In genomic region chrX:150365051-150365952, GRCh38 we compare ENCODE assay signal across 8 cellular contexts. TPM values are rescaled to one million over a fixed set of nuclear protein-coding genes. Genes with fewer than 3 reads are reported as not detected.
A peak's percentile ranks its signal among the peaks of the same experiment; 100 is the strongest.
DNase-seq lines count a peak whose midpoint lies in the region; ATAC-seq and TF ChIP-seq lines count a peak whose summit lies in the region.

No MANE protein-coding gene starts in this region.

- ATAC-seq in sciatic nerve (peak; percentile 74), HG03095 (IDR thresholded peaks at IDR 0.05; ENCODE audit: unreplicated experiment) (no peak), GM21367 (IDR thresholded peaks at IDR 0.05; ENCODE audit: unreplicated experiment) (no peak)

- H3K27ac ChIP-seq in brain microvascular endothelial cell (peak overlapping the region; percentile 67), iPS-18a (ENCODE audit: low read length) (no peak overlapping the region)

- peak; percentile 39 for TF ChIP-seq CTCF in brain microvascular endothelial cell (IDR thresholded peaks at IDR 0.05; ENCODE audit: low read depth, low read length, missing control alignments)

- H3K4me1 ChIP-seq in iPS-18a (ENCODE audit: control insufficient read depth, low read depth, low read length), result no peaks in the 10 kb centered on the region

- peak overlapping the region; percentile 69 for H3K4me3 ChIP-seq in brain microvascular endothelial cell (ENCODE audit: low read depth, low read length)
- peak overlapping the region; percentile 58 for H3K4me3 ChIP-seq in iPS-18a (ENCODE audit: low read length)

- in situ Hi-C loops in brain microvascular endothelial cell (cut with HindIII; ENCODE audit: low pct_ligation_motif_present, low sequenced_read_pairs), result no loop called here

- peak; percentile 31 for DNase-seq in COLO829 (ENCODE audit: low spot score)
- peak; percentile 63 for DNase-seq in LHCN-M2 (ENCODE audit: low read depth)
- DNase-seq in T1000 (lab: John Stamatoyannopoulos, UW), result peak; percentile 34
- peak; percentile 28 for DNase-seq in brain microvascular endothelial cell
- peak; percentile 91 for DNase-seq in sciatic nerve (ENCODE audit: low spot score)

- H3K27me3 ChIP-seq in brain microvascular endothelial cell (replicated peaks) (no peaks in the 10 kb centered on the region), iPS-18a (ENCODE audit: control insufficient read depth, insufficient read depth, low read length) (peaks cover 69% of the 10 kb centered on the region)

- no peaks in the 10 kb centered on the region for H3K9me3 ChIP-seq in iPS-18a (ENCODE audit: control insufficient read depth, low read depth, low read length)

- intact Hi-C loops in sciatic nerve (cut with DNase I), result loop anchor here (10.0 kb wide), 1 partner anchor 119 kb away; no protein-coding TSS in a partner anchor

- no peaks in the 10 kb centered on the region for H3K36me3 ChIP-seq in brain microvascular endothelial cell (replicated peaks)
- H3K36me3 ChIP-seq in iPS-18a (ENCODE audit: control insufficient read depth, low read depth, low read length), result no peaks in the 10 kb centered on the region

- H3K9ac ChIP-seq in iPS-18a (ENCODE audit: low read length), result no peak overlapping the region

RNA-seq across cellular contexts. Expression of gene MAMLD1, which starts 2.2 kb away (rescaled TPM):
- 3.8 and 4.8 TPM in 2 replicates for total RNA-seq in LHCN-M2 (2014; rRNA removed)
- 9.9 TPM for polyA plus RNA-seq in LHCN-M2 (2012)
- 15.3 TPM for total RNA-seq in sciatic nerve

Comparison
In these comparisons a context has a peak if more than half of its experiments do, and no peak if none do; other contexts are left out.
1. DNase-seq: peak in every context shown above with its lines; median percentile 91 in sciatic nerve; 63 in LHCN-M2; 34 in T1000; 31 in COLO829; 28 in brain microvascular endothelial cell.